Comparison of ENCODE assay signal across 19 cellular contexts in the genomic region with DNA sequence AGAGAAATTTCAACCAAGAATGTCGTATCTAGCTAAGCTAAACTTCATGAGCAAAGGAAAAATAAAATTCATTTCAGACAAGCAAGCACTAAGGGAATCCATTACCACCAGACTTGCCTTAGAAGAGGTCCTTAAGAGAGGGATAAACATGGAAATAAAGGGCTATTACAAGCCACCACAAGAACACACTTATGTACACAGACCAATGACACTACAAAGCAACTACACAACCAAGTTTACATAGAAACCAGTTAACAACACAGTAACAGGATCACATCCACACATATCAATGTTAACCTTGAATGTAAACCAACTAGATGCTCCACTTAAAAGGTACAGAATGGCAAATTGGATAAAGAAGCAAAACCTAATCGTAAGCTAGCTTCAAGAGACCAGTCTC. TPM values are rescaled to one million over a fixed set of nuclear protein-coding genes. Genes with fewer than 3 reads are reported as not detected.
DNase-seq lines count a peak whose midpoint lies in the region; ATAC-seq and TF ChIP-seq lines count a peak whose summit lies in the region.
"Had no signal": no experiment of that assay in that cellular context is flagged by ENCODE, and none has a peak within 500 bp of the region (broad histone marks: within the 10 kb centered on the region; RNA-seq: fewer than 3 reads in every experiment).

No MANE protein-coding gene starts in this region.

- H3K4me1 Mint-ChIP-seq in CD4-positive, CD25-positive, alpha-beta regulatory T cell: peaks cover 47 to 97% (median 77%) of the 10 kb centered on the region in 4 donors
- H3K4me1 Mint-ChIP-seq in CD8-positive, alpha-beta T cell (ENCODE audit: low read depth): peaks cover 92% of the 10 kb centered on the region
- H3K4me1 Mint-ChIP-seq in central memory CD8-positive, alpha-beta T cell: peaks cover 82% of the 10 kb centered on the region

- POLR2A ChIA-PET in CD8-positive, alpha-beta T cell (lab: Charles Lee): interaction anchor here (2.1 kb wide), 1 partner anchor 16 kb away, joined by 11 read pairs; no protein-coding TSS in a partner anchor

- no peak for TF ChIP-seq CTCF in CD8-positive, alpha-beta T cell (IDR thresholded peaks at IDR 0.05)

- H3K4me3 ChIP-seq in CD4-positive, CD25-positive, alpha-beta regulatory T cell (ENCODE audit: low read depth, low read length): peak overlapping the region; percentile 83
- H3K4me3 ChIP-seq in CD8-positive, alpha-beta T cell (ENCODE audit: low read depth, low read length): peak overlapping the region; percentile 8
- H3K4me3 ChIP-seq: heart left ventricle had no signal

- peaks cover 80% of the 10 kb centered on the region for H3K4me1 ChIP-seq in CD4-positive, CD25-positive, alpha-beta regulatory T cell (ENCODE audit: control insufficient read depth, insufficient read depth, low read length, poor library complexity, severe bottlenecking)
- peaks cover 82% of the 10 kb centered on the region for H3K4me1 ChIP-seq in CD8-positive, alpha-beta T cell (ENCODE audit: insufficient read depth, low read length)

- H3K27me3 Mint-ChIP-seq in CD4-positive, CD25-positive, alpha-beta regulatory T cell: no peaks in the 10 kb centered on the region
- no peaks in the 10 kb centered on the region for H3K27me3 Mint-ChIP-seq in CD8-positive, alpha-beta T cell (ENCODE audit: low read depth)
- H3K27me3 Mint-ChIP-seq in central memory CD8-positive, alpha-beta T cell: no peaks in the 10 kb centered on the region
- H3K27me3 Mint-ChIP-seq: naive B cell had no signal

- peak overlapping the region; percentile 52 to 86 (median 84) for H3K4me3 Mint-ChIP-seq in CD4-positive, CD25-positive, alpha-beta regulatory T cell
- H3K4me3 Mint-ChIP-seq in CD8-positive, alpha-beta T cell: peak overlapping the region; percentile 70
- peak overlapping the region; percentile 54 for H3K4me3 Mint-ChIP-seq in central memory CD8-positive, alpha-beta T cell
- H3K4me3 Mint-ChIP-seq: WTC11 had no signal

- peak overlapping the region; percentile 65 for H3K27ac ChIP-seq in CD4-positive, CD25-positive, alpha-beta regulatory T cell (ENCODE audit: insufficient read depth, low read length, poor library complexity, severe bottlenecking)
- no peak overlapping the region for H3K27ac ChIP-seq in CD8-positive, alpha-beta T cell (ENCODE audit: low read depth, low read length)
- H3K27ac ChIP-seq: heart left ventricle had no signal

- CTCF ChIA-PET in CD8-positive, alpha-beta T cell (lab: Charles Lee): interaction anchor here (1.0 to 2.5 kb wide), 4 partner anchors 8 to 73 kb away, joined by 3 to 8 read pairs (median 4); no protein-coding TSS in a partner anchor

- H3K9me3 ChIP-seq in CD4-positive, CD25-positive, alpha-beta regulatory T cell (ENCODE audit: control insufficient read depth in 2 of 2, low read length in 2 of 2): no peaks in the 10 kb centered on the region
- no peaks in the 10 kb centered on the region for H3K9me3 ChIP-seq in CD8-positive, alpha-beta T cell (ENCODE audit: low read length)
- H3K9me3 ChIP-seq: BE2C had no signal

- peaks cover 25% of the 10 kb centered on the region for H3K36me3 Mint-ChIP-seq in CD4-positive, CD25-positive, alpha-beta regulatory T cell
- peaks cover 46% of the 10 kb centered on the region for H3K36me3 Mint-ChIP-seq in CD8-positive, alpha-beta T cell
- peaks cover 18% of the 10 kb centered on the region for H3K36me3 Mint-ChIP-seq in central memory CD8-positive, alpha-beta T cell (ENCODE audit: insufficient read depth)

- peaks cover 14% of the 10 kb centered on the region for H3K36me3 ChIP-seq in CD4-positive, CD25-positive, alpha-beta regulatory T cell (ENCODE audit: control insufficient read depth, insufficient read depth, low read length)
- H3K36me3 ChIP-seq in CD8-positive, alpha-beta T cell (ENCODE audit: insufficient read depth, low read length): peaks cover 6% of the 10 kb centered on the region
- H3K36me3 ChIP-seq: heart left ventricle had no signal

- H3K9me3 Mint-ChIP-seq in CD4-positive, CD25-positive, alpha-beta regulatory T cell: peaks cover 0 to 5% (median 0%) of the 10 kb centered on the region in 7 donors
- peaks cover 2% of the 10 kb centered on the region for H3K9me3 Mint-ChIP-seq in CD8-positive, alpha-beta T cell
- H3K9me3 Mint-ChIP-seq in central memory CD8-positive, alpha-beta T cell: no peaks in the 10 kb centered on the region

- no peaks in the 10 kb centered on the region for H3K27me3 ChIP-seq in CD4-positive, CD25-positive, alpha-beta regulatory T cell (ENCODE audit: control insufficient read depth, insufficient read depth, low read length)
- H3K27me3 ChIP-seq in CD8-positive, alpha-beta T cell (ENCODE audit: insufficient read depth, low read length): no peaks in the 10 kb centered on the region
- H3K27me3 ChIP-seq: BE2C, heart left ventricle had no signal

- no peak for ATAC-seq in CD4-positive, CD25-positive, alpha-beta regulatory T cell (ENCODE audit: low read depth in 2 of 2)
- no peak for ATAC-seq in CD8-positive, alpha-beta T cell
- no peak for ATAC-seq in central memory CD8-positive, alpha-beta T cell (replicated peaks; ENCODE audit: extremely low read depth, poor library complexity, severe bottlenecking)
- no peak for ATAC-seq in GM19463 (IDR thresholded peaks at IDR 0.05; ENCODE audit: unreplicated experiment)
- no peak for ATAC-seq in GM21825 (IDR thresholded peaks at IDR 0.05; ENCODE audit: unreplicated experiment)
- ATAC-seq: HCT116, heart left ventricle, WTC11 had no signal

- intact Hi-C loops in CD8-positive, alpha-beta T cell (cut with DNase I, micrococcal nuclease): loop anchor here (1.0 to 5.0 kb wide), 3 partner anchors 8 to 38 kb away; a partner anchor contains a TSS

- no peak for DNase-seq in CD4-positive, CD25-positive, alpha-beta regulatory T cell
- DNase-seq in CD8-positive, alpha-beta T cell: no peak
- DNase-seq in NCI-H510A treated with DMSO at 0.1 percent for 48 hours (lab: John Stamatoyannopoulos, UW) (peak; percentile 84), activated gamma-delta T cell treated with Interleukin-2 at 50 U/mL for 16 hours (no peak), DMS 273 (lab: John Stamatoyannopoulos, UW; ENCODE audit: unreplicated experiment) (no peak)
- no peak for DNase-seq in central memory CD8-positive, alpha-beta T cell (ENCODE audit: low spot score in 2 of 2)
- DNase-seq: activated CD8-positive, alpha-beta memory T cell treated with anti-CD3 and anti-CD28 coated beads, Interleukin-2, amount 50 U/mL, for 4 hours; BE2C; DND-41; effector CD4-positive, alpha-beta T cell; heart left ventricle; naive B cell; NCI-H446 treated with DMSO at 0.1 percent for 48 hours; Right ventricle myocardium superior; trophoblast cell had no signal

- H3K27ac Mint-ChIP-seq in CD4-positive, CD25-positive, alpha-beta regulatory T cell: peak overlapping the region; percentile 82 to 100 (median 85)
- H3K27ac Mint-ChIP-seq in CD8-positive, alpha-beta T cell: peak overlapping the region; percentile 83
- peak overlapping the region; percentile 70 for H3K27ac Mint-ChIP-seq in central memory CD8-positive, alpha-beta T cell (ENCODE audit: low read depth)
- H3K27ac Mint-ChIP-seq: WTC11 had no signal

RNA-seq across cellular contexts. Expression of a gene that starts 38.0 kb away (rescaled TPM):
- 330 TPM for total RNA-seq in CD4-positive, CD25-positive, alpha-beta regulatory T cell
- 100 to 1,000 TPM; 583 to 771 (median 683) TPM for polyA plus RNA-seq in CD4-positive, CD25-positive, alpha-beta regulatory T cell
- total RNA-seq in CD8-positive, alpha-beta T cell: 100 to 1,000 TPM; 320 to 330 TPM
